In the genomic region with DNA sequence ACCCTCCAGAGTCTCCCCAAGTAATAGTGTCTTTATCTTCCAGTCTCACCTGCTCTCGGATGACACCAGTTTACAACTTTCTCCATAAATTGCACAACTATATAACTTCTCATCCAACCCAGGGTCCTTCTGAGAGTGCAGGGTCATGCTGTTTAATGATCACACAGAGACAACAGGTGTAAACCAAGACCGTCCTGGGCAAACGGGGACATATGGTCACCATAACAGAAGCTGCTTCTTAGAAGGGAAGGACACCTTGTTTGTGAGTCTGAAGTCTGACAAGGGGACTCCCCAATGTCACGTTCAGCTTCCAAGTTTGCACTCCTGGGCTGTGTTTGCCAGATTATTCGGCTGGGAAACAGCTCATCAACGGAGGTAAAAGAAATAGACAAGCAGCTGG, we compare ENCODE assay signal across 33 cellular contexts.
"Had no signal": no experiment of that assay in that cellular context is flagged by ENCODE, and none has a peak within 500 bp of the region (broad histone marks: within the 10 kb centered on the region; RNA-seq: fewer than 3 reads in every experiment).

No MANE protein-coding gene starts in this region.

- H3K9me3 ChIP-seq: adrenal gland, body of pancreas, colonic mucosa, esophagus squamous epithelium, gastroesophageal sphincter had no signal

- FAIRE-seq: endometrium, endothelial cell of umbilical vein had no signal

- H3K27ac Mint-ChIP-seq: activated B cell treated with CpG ODN at 0.5 μM for 24 hours; activated CD8-positive, alpha-beta memory T cell treated with anti-CD3 and anti-CD28 coated beads, Interleukin-2, amount 10 ng/mL, durations not matched to agents 7 days and 5 days; activated CD8-positive, alpha-beta T cell treated with anti-CD3 and anti-CD28 coated beads for 36 hours; activated naive CD4-positive, alpha-beta T cell treated with anti-CD3 and anti-CD28 coated beads for 36 hours; activated naive CD4-positive, alpha-beta T cell treated with anti-CD3 and anti-CD28 coated beads, Interleukin-2, amount 50 U/mL, for 24 hours; activated naive CD8-positive, alpha-beta T cell treated with anti-CD3 and anti-CD28 coated beads for 36 hours; activated naive CD8-positive, alpha-beta T cell treated with anti-CD3 and anti-CD28 coated beads, Interleukin-2, amount 50 U/mL, for 24 hours; activated T-helper 1 cell treated with anti-CD3 and anti-CD28 coated beads, Interleukin-12 subunit alpha, Interleukin-12 subunit beta, Interleukin-2, Interleukin-4 antibody, amounts not matched to agents 30 ng/mL and 10 ng/mL and 1 ng/mL, durations not matched to agents 14 hours and 24 hours and 36 hours; activated T-helper 2 cell treated with anti-CD3 and anti-CD28 coated beads, Interferon-gamma antibody, Interleukin-2, Interleukin-4, amounts not matched to agents 10 μg/mL and 5 μg/mL and 100 μg/mL, durations not matched to agents 14 hours and 24 hours and 36 hours had no signal

- ATAC-seq: activated CD4-positive, CD25-positive, alpha-beta regulatory T cell treated with anti-CD3 and anti-CD28 coated beads, Interleukin-2, amount 50 U/mL, for 24 hours; activated CD8-positive, alpha-beta memory T cell treated with anti-CD3 and anti-CD28 coated beads, Interleukin-2, amount 10 ng/mL, durations not matched to agents 7 days and 5 days; activated CD8-positive, alpha-beta T cell treated with anti-CD3 and anti-CD28 coated beads for 36 hours; activated naive CD8-positive, alpha-beta T cell treated with anti-CD3 and anti-CD28 coated beads, Interleukin-2, amount 50 U/mL, for 24 hours; body of pancreas; gastroesophageal sphincter had no signal

- H3K36me3 ChIP-seq: adrenal gland, colonic mucosa, esophagus squamous epithelium, gastroesophageal sphincter, WERI-Rb-1 had no signal

- H3K4me3 Mint-ChIP-seq: activated B cell treated with CpG ODN at 0.5 μM for 24 hours; activated CD8-positive, alpha-beta memory T cell treated with anti-CD3 and anti-CD28 coated beads, Interleukin-2, amount 10 ng/mL, durations not matched to agents 7 days and 5 days; activated CD8-positive, alpha-beta T cell treated with anti-CD3 and anti-CD28 coated beads for 36 hours; activated naive CD4-positive, alpha-beta T cell treated with anti-CD3 and anti-CD28 coated beads for 36 hours; activated naive CD4-positive, alpha-beta T cell treated with anti-CD3 and anti-CD28 coated beads, Interleukin-2, amount 50 U/mL, for 24 hours; activated naive CD8-positive, alpha-beta T cell treated with anti-CD3 and anti-CD28 coated beads for 36 hours; activated naive CD8-positive, alpha-beta T cell treated with anti-CD3 and anti-CD28 coated beads, Interleukin-2, amount 50 U/mL, for 24 hours; activated T-helper 1 cell treated with anti-CD3 and anti-CD28 coated beads, Interleukin-12 subunit alpha, Interleukin-12 subunit beta, Interleukin-2, Interleukin-4 antibody, amounts not matched to agents 30 ng/mL and 10 ng/mL and 1 ng/mL, durations not matched to agents 14 hours and 24 hours and 36 hours had no signal

- H3K36me3 Mint-ChIP-seq: activated CD8-positive, alpha-beta memory T cell treated with anti-CD3 and anti-CD28 coated beads, Interleukin-2, amount 10 ng/mL, durations not matched to agents 7 days and 5 days; activated naive CD4-positive, alpha-beta T cell treated with anti-CD3 and anti-CD28 coated beads, Interleukin-2, amount 50 U/mL, for 24 hours; activated naive CD8-positive, alpha-beta T cell treated with anti-CD3 and anti-CD28 coated beads for 36 hours had no signal

- H3K27ac ChIP-seq: adrenal gland, body of pancreas, colonic mucosa, epithelial cell of prostate, esophagus squamous epithelium, gastroesophageal sphincter, WERI-Rb-1 had no signal

- DNase-seq: activated B cell treated with CpG ODN at 0.5 μM for 24 hours; activated CD4-positive, alpha-beta T cell treated with anti-CD3 and anti-CD28 coated beads for 48 hours; activated CD4-positive, alpha-beta T cell treated with anti-CD3 and anti-CD28 coated beads, Interleukin-2, amount 50 U/mL, for 1 hour; activated CD4-positive, alpha-beta T cell treated with anti-CD3 and anti-CD28 coated beads, Interleukin-2, amount 50 U/mL, for 48 hours; activated CD8-positive, alpha-beta memory T cell treated with anti-CD3 and anti-CD28 coated beads, Interleukin-2, amount 10 ng/mL, durations not matched to agents 7 days and 5 days; activated CD8-positive, alpha-beta memory T cell treated with anti-CD3 and anti-CD28 coated beads, Interleukin-2, amount 50 U/mL, for 4 hours; activated CD8-positive, alpha-beta T cell treated with anti-CD3 and anti-CD28 coated beads for 36 hours; activated effector memory CD4-positive, alpha-beta T cell treated with anti-CD3 and anti-CD28 coated beads, Interleukin-2, amount 50 U/mL, for 16 hours; activated naive CD4-positive, alpha-beta T cell treated with anti-CD3 and anti-CD28 coated beads for 36 hours; activated naive CD8-positive, alpha-beta T cell treated with anti-CD3 and anti-CD28 coated beads for 36 hours; activated naive CD8-positive, alpha-beta T cell treated with anti-CD3 and anti-CD28 coated beads, Interleukin-2, amount 50 U/mL, for 24 hours; activated T-cell treated with anti-CD3 and anti-CD28 coated beads, Interleukin-2, amount 50 U/mL, for 1 hour; activated T-cell treated with anti-CD3 and anti-CD28 coated beads, Interleukin-2, amount 50 U/mL, for 48 hours; adrenal gland; amygdala; aorta; body of pancreas; caudate nucleus; cerebellar nuclear complex; colonic mucosa; effector CD8-positive, alpha-beta T cell; esophagus squamous epithelium; foreskin melanocyte; T-helper 2 cell; WERI-Rb-1 had no signal

- H3K27me3 ChIP-seq: adrenal gland, body of pancreas, colonic mucosa, esophagus squamous epithelium, gastroesophageal sphincter had no signal

- H3K9me3 Mint-ChIP-seq: activated B cell treated with CpG ODN at 0.5 μM for 24 hours; activated CD8-positive, alpha-beta T cell treated with anti-CD3 and anti-CD28 coated beads for 36 hours; activated naive CD4-positive, alpha-beta T cell treated with anti-CD3 and anti-CD28 coated beads for 36 hours; activated naive CD4-positive, alpha-beta T cell treated with anti-CD3 and anti-CD28 coated beads, Interleukin-2, amount 50 U/mL, for 24 hours; activated naive CD8-positive, alpha-beta T cell treated with anti-CD3 and anti-CD28 coated beads for 36 hours; activated naive CD8-positive, alpha-beta T cell treated with anti-CD3 and anti-CD28 coated beads, Interleukin-2, amount 50 U/mL, for 24 hours; activated T-helper 1 cell treated with anti-CD3 and anti-CD28 coated beads, Interleukin-12 subunit alpha, Interleukin-12 subunit beta, Interleukin-2, Interleukin-4 antibody, amounts not matched to agents 30 ng/mL and 10 ng/mL and 1 ng/mL, durations not matched to agents 14 hours and 24 hours and 36 hours; activated T-helper 2 cell treated with anti-CD3 and anti-CD28 coated beads, Interferon-gamma antibody, Interleukin-2, Interleukin-4, amounts not matched to agents 10 μg/mL and 5 μg/mL and 100 μg/mL, durations not matched to agents 14 hours and 24 hours and 36 hours had no signal

- H3K4me3 ChIP-seq: adrenal gland, body of pancreas, colonic mucosa, esophagus squamous epithelium, gastroesophageal sphincter had no signal

- H3K4me1 Mint-ChIP-seq: activated CD8-positive, alpha-beta memory T cell treated with anti-CD3 and anti-CD28 coated beads, Interleukin-2, amount 10 ng/mL, durations not matched to agents 7 days and 5 days had no signal

- H3K4me1 ChIP-seq: adrenal gland, colonic mucosa, esophagus squamous epithelium, gastroesophageal sphincter had no signal
